1 cellular context compared by ENCODE assay signal in genomic region chr6:20416063-20416454, GRCh38.
A peak's percentile ranks its signal among the peaks of the same experiment; 100 is the strongest.
TF ChIP-seq lines count a peak whose summit lies in the region.

No MANE protein-coding gene starts in this region.

TF ChIP-seq in K562, 482 proteins besides CTCF, POLR2A, EP300 and RAD21:
- 0 out of 2 replicates have a peak, but pooled peaks have one; percentile 9 for TF ChIP-seq ZBTB40 (IDR thresholded peaks at IDR 0.05)
- TF ChIP-seq ZBTB40 (CRISPR knock-in tag; IDR thresholded peaks at IDR 0.05), result no peak
- peak in 1 of 2 experiments; percentile 46; a peak in 1 of 4 replicates for TF ChIP-seq MNT (conservative IDR thresholded peaks at IDR 0.05)
- TF ChIP-seq ZNF311 (CRISPR knock-in tag; IDR thresholded peaks at IDR 0.05), result no peak
- TF ChIP-seq RB1 (IDR thresholded peaks at IDR 0.05; ENCODE audit: low read depth), result no peak
- TF ChIP-seq SFPQ (IDR thresholded peaks at IDR 0.05; ENCODE audit: low read depth, low read length), result no peak
- TF ChIP-seq SPI1 (IDR thresholded peaks at IDR 0.05; ENCODE audit: borderline replicate concordance, low read depth, low read length), result 0 out of 2 replicates have a peak, but pooled peaks have one; percentile 2
- no peak for TF ChIP-seq ETV5 (CRISPR knock-in tag; IDR thresholded peaks at IDR 0.05; ENCODE audit: low read depth)
- TF ChIP-seq GTF2A2 (tag; IDR thresholded peaks at IDR 0.05), result no peak
- no peak for TF ChIP-seq SLC30A9 (CRISPR knock-in tag; IDR thresholded peaks at IDR 0.05)
- peak in 1 of 3 experiments; percentile 2; a peak in 1 of 6 replicates for TF ChIP-seq ZBTB11 (CRISPR knock-in tag; IDR thresholded peaks at IDR 0.05)
- 0 out of 4 replicates have a peak, but pooled peaks of 1 of the 2 experiments have one; percentile 22 for TF ChIP-seq NONO (IDR thresholded peaks at IDR 0.05; ENCODE audit: low read depth in 2 of 2, low read length in 1 of 2)
- no peak for TF ChIP-seq JUND (IDR thresholded peaks at IDR 0.05; ENCODE audit: borderline replicate concordance, low read depth, low read length)
- TF ChIP-seq JUND (tag; IDR thresholded peaks at IDR 0.05; ENCODE audit: borderline replicate concordance, low read depth, low read length), result 0 out of 3 replicates have a peak, but pooled peaks have one; percentile 4
- no peak for TF ChIP-seq ZNF764 (CRISPR knock-in tag; IDR thresholded peaks at IDR 0.05; ENCODE audit: low read depth)
- no peak for TF ChIP-seq MCM5 (IDR thresholded peaks at IDR 0.05; ENCODE audit: low read depth)
- no peak for TF ChIP-seq ID3 (CRISPR knock-in tag; IDR thresholded peaks at IDR 0.05)
- TF ChIP-seq ID3 (tag; IDR thresholded peaks at IDR 0.05), result no peak
- no peak for TF ChIP-seq PRDM10 (IDR thresholded peaks at IDR 0.05; ENCODE audit: partially characterized antibody)
- 0 out of 2 replicates have a peak, but pooled peaks have one; percentile 25 for TF ChIP-seq MAX (CRISPR knock-in tag; IDR thresholded peaks at IDR 0.05)
- TF ChIP-seq IFI16 (CRISPR knock-in tag; IDR thresholded peaks at IDR 0.05), result no peak
- 0 out of 2 replicates have a peak, but pooled peaks have one; percentile 3 for TF ChIP-seq MTA3 (IDR thresholded peaks at IDR 0.05; ENCODE audit: borderline replicate concordance)
- TF ChIP-seq RERE (CRISPR knock-in tag; IDR thresholded peaks at IDR 0.05; ENCODE audit: borderline replicate concordance), result 0 out of 2 replicates have a peak, but pooled peaks have one; percentile 39
